In genomic region chr22:45105281-45105700, GRCh38 we compare ENCODE assay signal across 9 cellular contexts. TPM values are rescaled to one million over a fixed set of nuclear protein-coding genes. Genes with fewer than 3 reads are reported as not detected.
A peak's percentile ranks its signal among the peaks of the same experiment; 100 is the strongest.
DNase-seq lines count a peak whose midpoint lies in the region; ATAC-seq lines count a peak whose summit lies in the region.
"Had no signal": no experiment of that assay in that cellular context is flagged by ENCODE, and none has a peak within 500 bp of the region (broad histone marks: within the 10 kb centered on the region; RNA-seq: fewer than 3 reads in every experiment).

No MANE protein-coding gene starts in this region.

- DNase-seq in GM03348 (ENCODE audit: low spot score) = peak; percentile 60
- peak; percentile 63 for DNase-seq in NCI-H2196 (lab: John Stamatoyannopoulos, UW; ENCODE audit: unreplicated experiment)
- DNase-seq in epithelial cell of prostate (ENCODE audit: low read depth, low spot score) = peak; percentile 98
- DNase-seq in stromal cell of bone marrow (ENCODE audit: low read depth) = peak; percentile 91
- DNase-seq in CD8-positive, alpha-beta memory T cell = no peak
- no peak for DNase-seq in pons (ENCODE audit: low spot score)

- H3K27ac ChIP-seq in epithelial cell of prostate = peak overlapping the region; percentile 57
- no peak overlapping the region for H3K27ac ChIP-seq in CD8-positive, alpha-beta memory T cell (ENCODE audit: low read depth, low read length)

- H3K36me3 Mint-ChIP-seq in CD8-positive, alpha-beta memory T cell = peaks cover 0 to 2% (median 0%) of the 10 kb centered on the region in 3 donors
- H3K36me3 Mint-ChIP-seq: stimulated activated memory B cell treated with anti-CD40 and anti-IgM and Interleukin-4, amounts not matched to agents 10 μg/mL and 1 μg/mL and 100 μg/mL, for 72 hours had no signal

- no peak overlapping the region for H3K27ac Mint-ChIP-seq in CD8-positive, alpha-beta memory T cell
- H3K27ac Mint-ChIP-seq: stimulated activated memory B cell treated with anti-CD40 and anti-IgM and Interleukin-4, amounts not matched to agents 10 μg/mL and 1 μg/mL and 100 μg/mL, for 72 hours had no signal

- H3K4me3 ChIP-seq in CD8-positive, alpha-beta memory T cell (ENCODE audit: low read length) = no peak overlapping the region

- no peaks in the 10 kb centered on the region for H3K27me3 ChIP-seq in CD8-positive, alpha-beta memory T cell (ENCODE audit: insufficient read depth, low read length, poor library complexity, severe bottlenecking)

- H3K27me3 Mint-ChIP-seq in CD8-positive, alpha-beta memory T cell = peaks cover 9 to 35% of the 10 kb centered on the region in 2 donors

- ATAC-seq in HG02981 (IDR thresholded peaks at IDR 0.05; ENCODE audit: unreplicated experiment) = no peak
- ATAC-seq: stimulated activated memory B cell treated with anti-CD40 and anti-IgM and Interleukin-4, amounts not matched to agents 10 μg/mL and 1 μg/mL and 100 μg/mL, for 72 hours had no signal

- no peaks in the 10 kb centered on the region for H3K4me1 ChIP-seq in CD8-positive, alpha-beta memory T cell (ENCODE audit: insufficient read depth, low read length)

- H3K36me3 ChIP-seq in CD8-positive, alpha-beta memory T cell (ENCODE audit: insufficient read depth, low read length) = no peaks in the 10 kb centered on the region

- no peaks in the 10 kb centered on the region for H3K9me3 Mint-ChIP-seq in CD8-positive, alpha-beta memory T cell
- H3K9me3 Mint-ChIP-seq: central memory CD8-positive, alpha-beta T cell; stimulated activated memory B cell treated with anti-CD40 and anti-IgM and Interleukin-4, amounts not matched to agents 10 μg/mL and 1 μg/mL and 100 μg/mL, for 72 hours had no signal

- H3K4me3 Mint-ChIP-seq in CD8-positive, alpha-beta memory T cell = no peak overlapping the region
- H3K4me3 Mint-ChIP-seq: central memory CD8-positive, alpha-beta T cell; stimulated activated memory B cell treated with anti-CD40 and anti-IgM and Interleukin-4, amounts not matched to agents 10 μg/mL and 1 μg/mL and 100 μg/mL, for 72 hours had no signal

- no peaks in the 10 kb centered on the region for H3K4me1 Mint-ChIP-seq in CD8-positive, alpha-beta memory T cell
- H3K4me1 Mint-ChIP-seq: central memory CD8-positive, alpha-beta T cell; stimulated activated memory B cell treated with anti-CD40 and anti-IgM and Interleukin-4, amounts not matched to agents 10 μg/mL and 1 μg/mL and 100 μg/mL, for 72 hours had no signal

- no peaks in the 10 kb centered on the region for H3K9me3 ChIP-seq in CD8-positive, alpha-beta memory T cell (ENCODE audit: low read length)

- CTCF ChIA-PET in CD8-positive, alpha-beta memory T cell (lab: Charles Lee) = no interaction called here

- POLR2A ChIA-PET in CD8-positive, alpha-beta memory T cell (lab: Charles Lee) = no interaction called here

RNA-seq across cellular contexts. Expression of gene NUP50, which starts 58.4 kb away (rescaled TPM):
- total RNA-seq in CD8-positive, alpha-beta memory T cell = 100 to 1,000 TPM; 170 to 172 TPM
- 63.4 TPM for polyA plus RNA-seq in CD8-positive, alpha-beta memory T cell

Comparison
In these comparisons a context has a peak if more than half of its experiments do, and no peak if none do; other contexts are left out.
1. DNase-seq: peak in GM03348 (single experiment), NCI-H2196 (single experiment), epithelial cell of prostate (single experiment) and stromal cell of bone marrow (single experiment); none in CD8-positive, alpha-beta memory T cell (0 of 5) and pons (single experiment).